In genomic region chr20:31663838-31664695, GRCh38 we compare ENCODE assay signal across 8 cellular contexts. TPM values are rescaled to one million over a fixed set of nuclear protein-coding genes. Genes with fewer than 3 reads are reported as not detected.
A peak's percentile ranks its signal among the peaks of the same experiment; 100 is the strongest.
DNase-seq lines count a peak whose midpoint lies in the region; ATAC-seq, FAIRE-seq and TF ChIP-seq lines count a peak whose summit lies in the region.

No MANE protein-coding gene starts in this region.

- H3K4me1 Mint-ChIP-seq in CD4-positive, alpha-beta T cell (ENCODE audit: low read depth): peaks cover 35% of the 10 kb centered on the region

- RAD21 ChIA-PET in GM12878 (lab: Charles Lee; ENCODE audit: unreplicated experiment): interaction anchor here (1.5 to 3.1 kb wide), 4 partner anchors 11 to 60 kb away, joined by 4 to 23 read pairs (median 10); no protein-coding TSS in a partner anchor

- H3K27me3 Mint-ChIP-seq in CD4-positive, alpha-beta T cell: no peaks in the 10 kb centered on the region

- H3K4me2 ChIP-seq in GM12878 (ENCODE audit: control insufficient read depth, insufficient read depth): no peak overlapping the region

- WGBS in GM12878 (ENCODE audit: insufficient coverage, insufficient replicate concordance, low lambda C conversion rate, missing lambda C conversion rate): 97% methylated on average over 11 of the region's 11 CpGs

- no peaks in the 10 kb centered on the region for H3K27me3 ChIP-seq in CD4-positive, alpha-beta T cell (ENCODE audit: control insufficient read depth, insufficient read depth, low read length)
- H3K27me3 ChIP-seq in GM12878 (replicated peaks in 1 of 2; ENCODE audit: control insufficient read depth in 2 of 2, insufficient read depth in 2 of 2, low read length in 1 of 2): no peaks in the 10 kb centered on the region
- no peaks in the 10 kb centered on the region for H3K27me3 ChIP-seq in muscle layer of duodenum (ENCODE audit: low read depth, low read length)

- intact Hi-C loops in CD4-positive, alpha-beta T cell (cut with DNase I, micrococcal nuclease): no loop called here
- intact Hi-C loops in GM12878 (cut with micrococcal nuclease; ENCODE audit: unreplicated experiment): no loop called here

- no peaks in the 10 kb centered on the region for H3K9me3 Mint-ChIP-seq in CD4-positive, alpha-beta T cell

- SMC1A ChIA-PET in GM12878 (lab: Charles Lee; ENCODE audit: uncharacterized antibody, unreplicated experiment): interaction anchor here (1.4 to 9.8 kb wide), 3 partner anchors 11 to 57 kb away, joined by 4 to 321 read pairs (median 5); partner anchors contain the start of gene BCL2L1

- H3K27ac ChIP-seq in CD4-positive, alpha-beta T cell (ENCODE audit: low read depth, low read length): peak overlapping the region; percentile 41
- H3K27ac ChIP-seq in GM12878 (ENCODE audit: control insufficient read depth, insufficient read depth) (no peak overlapping the region), muscle layer of duodenum (ENCODE audit: low read length) (peak overlapping the region; percentile 33)

- TF ChIP-seq EP300 in GM12878 (IDR thresholded peaks at IDR 0.05; ENCODE audit: borderline replicate concordance in 1 of 2, control insufficient read depth in 1 of 2, low read depth in 2 of 2, low read length in 2 of 2): no peak

- H3K36me3 ChIP-seq in GM12878 (ENCODE audit: control insufficient read depth in 2 of 2, insufficient read depth in 2 of 2, low read length in 1 of 2) (peaks cover 0 to 12% of the 10 kb centered on the region in 2 experiments; a peak in 2 of 4 replicates), muscle layer of duodenum (ENCODE audit: control insufficient read depth in 1 of 2, insufficient read depth in 2 of 2, low read length in 2 of 2) (peaks cover 6 to 19% of the 10 kb centered on the region in 2 donors)

- H3K27ac Mint-ChIP-seq in CD4-positive, alpha-beta T cell: peak overlapping the region; percentile 10

- POLR2A ChIA-PET in CD4-positive, alpha-beta T cell (lab: Charles Lee): interaction anchor here (1.8 to 4.9 kb wide), 2 partner anchors 59 to 60 kb away, joined by 5 to 114 read pairs; partner anchors contain the start of gene BCL2L1
- POLR2A ChIA-PET in GM12878 (lab: Charles Lee): interaction anchor here (0.8 to 1.5 kb wide), 3 partner anchors 11 to 60 kb away, joined by 3 to 4 read pairs (median 3); no protein-coding TSS in a partner anchor

- DNase-seq in CD4-positive, alpha-beta T cell: no peak
- DNase-seq in NCI-H1105 treated with DMSO at 0.1 percent for 48 hours (lab: John Stamatoyannopoulos, UW) (peak; percentile 63), GM12878 (ENCODE audit: low read depth, low spot score) (no peak), NOMO-1 treated with dmso at 0.1 percent for 144 hours (lab: John Stamatoyannopoulos, UW; ENCODE audit: unreplicated experiment) (no peak), DMS 273 treated with DMSO at 0.1 percent for 48 hours (lab: John Stamatoyannopoulos, UW) (no peak)

- H3K9ac ChIP-seq in GM12878 (ENCODE audit: control insufficient read depth, insufficient read depth, low read length): no peak overlapping the region

- no peak overlapping the region for H3K4me3 Mint-ChIP-seq in CD4-positive, alpha-beta T cell

- no peaks in the 10 kb centered on the region for H3K9me3 ChIP-seq in CD4-positive, alpha-beta T cell (ENCODE audit: control insufficient read depth, low read length)
- H3K9me3 ChIP-seq in GM12878 (replicated peaks; ENCODE audit: control insufficient read depth, insufficient read depth, low read length): no peaks in the 10 kb centered on the region
- no peaks in the 10 kb centered on the region for H3K9me3 ChIP-seq in muscle layer of duodenum (ENCODE audit: control insufficient read depth in 1 of 2, low read length in 2 of 2)

- H3K36me3 Mint-ChIP-seq in CD4-positive, alpha-beta T cell (ENCODE audit: low read depth): peaks cover 16% of the 10 kb centered on the region

- CTCF ChIA-PET in CD4-positive, alpha-beta T cell (lab: Charles Lee): interaction anchor here (7.3 kb wide), 1 partner anchor 58 kb away, joined by 197 read pairs; the partner anchor contains the start of gene BCL2L1
- CTCF ChIA-PET in GM12878 (lab: Yijun Ruan, JAX): interaction anchor here (0.8 to 7.3 kb wide), 8 partner anchors 10 to 55 kb away, joined by 3 to 531 read pairs (median 3); partner anchors contain the start of gene BCL2L1

- TF ChIP-seq RAD21 in GM12878 (IDR thresholded peaks at IDR 0.05; ENCODE audit: insufficient read depth, low read depth, low read length): no peak

- no TSS peak for BruUV-seq in GM12878 (replicated peaks; lab: Mats Ljungman, UMichigan)

- no peak for TF ChIP-seq CTCF in CD4-positive, alpha-beta T cell (IDR thresholded peaks at IDR 0.05)
- no peak for TF ChIP-seq CTCF in GM12878 (IDR thresholded peaks at IDR 0.05 in 2 of 3, conservative IDR thresholded peaks at IDR 0.05 in 1 of 3; ENCODE audit: control insufficient read depth in 2 of 3, extremely low read depth in 1 of 3, insufficient read depth in 1 of 3, low read depth in 3 of 3, low read length in 3 of 3)

- H3K4me1 ChIP-seq in GM12878 (ENCODE audit: control insufficient read depth, insufficient read depth, low read length) (peaks cover 3% of the 10 kb centered on the region; the same call in 1 of the 2 replicates), muscle layer of duodenum (ENCODE audit: control insufficient read depth in 1 of 2, insufficient read depth in 2 of 2, low read length in 2 of 2) (peaks cover 17 to 45% of the 10 kb centered on the region in 2 donors)

- no peak overlapping the region for H2AFZ ChIP-seq in GM12878 (ENCODE audit: control insufficient read depth, low read depth, low read length)

- H3K4me3 ChIP-seq in GM12878 (no peak overlapping the region), muscle layer of duodenum (ENCODE audit: low read depth in 1 of 2, low read length in 2 of 2) (no peak overlapping the region)

- H4K20me1 ChIP-seq in GM12878 (ENCODE audit: control insufficient read depth, insufficient read depth): no peaks in the 10 kb centered on the region

- FAIRE-seq in GM12878 (lab: Jason Lieb, UNC): no peak

- in situ Hi-C loops in GM12878 (cut with MboI): loop anchor here (5.0 kb wide), 1 partner anchor 58 kb away; the partner anchor contains the start of gene BCL2L1

- no peak for ATAC-seq in CD4-positive, alpha-beta T cell (ENCODE audit: poor library complexity)
- no peak for ATAC-seq in GM12878
- no peak for ATAC-seq in GM21786 (IDR thresholded peaks at IDR 0.05; ENCODE audit: unreplicated experiment)
- ATAC-seq in HG02870 (IDR thresholded peaks at IDR 0.05; ENCODE audit: unreplicated experiment): no peak

- H3K79me2 ChIP-seq in GM12878 (ENCODE audit: control insufficient read depth, insufficient read depth, low read length): no peaks in the 10 kb centered on the region

- TF ChIP-seq POLR2A in GM12878 (IDR thresholded peaks at IDR 0.05; ENCODE audit: low read depth, low read length): no peak; the same call in 1 of the 2 replicates

RNA-seq across cellular contexts. Expression of gene COX4I2, which starts 26.4 kb away (rescaled TPM):
- total RNA-seq in CD4-positive, alpha-beta T cell: not detected
- total RNA-seq in GM12878 (2013; cell fraction: nucleolus; rRNA removed): not detected in 2 replicates
- not detected in 2 replicates for total RNA-seq in GM12878 (2014; rRNA removed)
- not detected in 2 replicates for total RNA-seq in GM12878 (2014; rRNA removed; fragmentation: Illumina TruSeq; extraction: Trizol)
- total RNA-seq in GM12878 (2021): not detected in 2 replicates
- polyA plus RNA-seq in GM12878 (2011; ENCODE audit: low read depth): not detected
- not detected in 2 replicates for polyA plus RNA-seq in GM12878 (2011; rRNA removed)
- polyA plus RNA-seq in GM12878 (2011; cell fraction: cytosol; rRNA removed): 0.12 and 0.19 TPM in 2 replicates
- polyA plus RNA-seq in GM12878 (2011; cell fraction: nucleus; rRNA removed): not detected in 2 replicates
- 0.25 and 0.34 TPM in 2 replicates for polyA plus RNA-seq in GM12878 (2012)
- not detected in 2 replicates for polyA plus RNA-seq in GM12878 (2014; fragmentation: Illumina TruSeq; extraction: Trizol)
- not detected for polyA plus RNA-seq in GM12878 (2014; fragmentation: Nextera tagmentation; extraction: Ambion mirVana)
- 0.34 TPM in 1 of 2 replicates, not detected in the other for polyA plus RNA-seq in GM12878 (2014; rRNA removed)
- not detected for polyA plus RNA-seq in GM12878 (2016; fragmentation: Nextera tagmentation; extraction: Ambion mirVana)
- polyA minus RNA-seq in GM12878 (2011; rRNA and poly(A)+ RNA removed): not detected in 2 replicates
- not detected in 2 replicates for polyA minus RNA-seq in GM12878 (2011; cell fraction: cytosol; rRNA and poly(A)+ RNA removed)
- polyA minus RNA-seq in GM12878 (2011; cell fraction: nucleus; rRNA and poly(A)+ RNA removed): not detected in 2 replicates

RNA-seq across cellular contexts. Expression of gene BCL2L1, which starts 58.6 kb away (rescaled TPM):
- 10 to 100 TPM; 11.8 to 11.9 TPM for total RNA-seq in CD4-positive, alpha-beta T cell
- 61.4 and 67.7 TPM in 2 replicates for total RNA-seq in GM12878 (2013; cell fraction: nucleolus; rRNA removed)
- total RNA-seq in GM12878 (2014; rRNA removed): 61.7 and 67.5 TPM in 2 replicates
- total RNA-seq in GM12878 (2014; rRNA removed; fragmentation: Illumina TruSeq; extraction: Trizol): 38.6 and 39.0 TPM in 2 replicates
- 55.1 and 60.0 TPM in 2 replicates for total RNA-seq in GM12878 (2021)
- polyA plus RNA-seq in GM12878 (2011; ENCODE audit: low read depth): 13.0 TPM
- polyA plus RNA-seq in GM12878 (2011; rRNA removed): 34.0 and 48.0 TPM in 2 replicates
- 40.9 and 48.0 TPM in 2 replicates for polyA plus RNA-seq in GM12878 (2011; cell fraction: cytosol; rRNA removed)
- polyA plus RNA-seq in GM12878 (2011; cell fraction: nucleus; rRNA removed): 27.0 and 32.1 TPM in 2 replicates
- 22.9 and 26.3 TPM in 2 replicates for polyA plus RNA-seq in GM12878 (2012)
- 45.0 and 59.3 TPM in 2 replicates for polyA plus RNA-seq in GM12878 (2014; fragmentation: Illumina TruSeq; extraction: Trizol)
- 1 to 10 TPM in 1 of 2 experiments, under 1 TPM in 1; 0.63 to 3.4 TPM for polyA plus RNA-seq in GM12878 (2014; fragmentation: Nextera tagmentation; extraction: Ambion mirVana)
- polyA plus RNA-seq in GM12878 (2014; rRNA removed): 64.1 and 67.7 TPM in 2 replicates
- 10 to 100 TPM; 36.1 to 39.3 TPM for polyA plus RNA-seq in GM12878 (2016; fragmentation: Nextera tagmentation; extraction: Ambion mirVana)
- polyA minus RNA-seq in GM12878 (2011; rRNA and poly(A)+ RNA removed): 28.4 and 43.1 TPM in 2 replicates
- polyA minus RNA-seq in GM12878 (2011; cell fraction: cytosol; rRNA and poly(A)+ RNA removed): 10.7 and 12.1 TPM in 2 replicates
- polyA minus RNA-seq in GM12878 (2011; cell fraction: nucleus; rRNA and poly(A)+ RNA removed): 28.4 and 41.5 TPM in 2 replicates

RNA-seq across cellular contexts. Expression of gene ID1, which starts 59.0 kb away (rescaled TPM):
- 10 to 100 TPM; 22.8 to 24.2 TPM for total RNA-seq in CD4-positive, alpha-beta T cell
- 0.56 and 1.1 TPM in 2 replicates for total RNA-seq in GM12878 (2013; cell fraction: nucleolus; rRNA removed)
- total RNA-seq in GM12878 (2014; rRNA removed): 0.38 and 0.56 TPM in 2 replicates
- 0.13 and 0.14 TPM in 2 replicates for total RNA-seq in GM12878 (2014; rRNA removed; fragmentation: Illumina TruSeq; extraction: Trizol)
- total RNA-seq in GM12878 (2021): 0.49 and 1.0 TPM in 2 replicates
- polyA plus RNA-seq in GM12878 (2011; ENCODE audit: low read depth): not detected
- polyA plus RNA-seq in GM12878 (2011; rRNA removed): 0.31 TPM in 1 of 2 replicates, not detected in the other
- polyA plus RNA-seq in GM12878 (2011; cell fraction: cytosol; rRNA removed): 1.1 and 1.2 TPM in 2 replicates
- polyA plus RNA-seq in GM12878 (2011; cell fraction: nucleus; rRNA removed): 1.2 and 1.7 TPM in 2 replicates
- 0.15 and 0.21 TPM in 2 replicates for polyA plus RNA-seq in GM12878 (2012)
- polyA plus RNA-seq in GM12878 (2014; fragmentation: Illumina TruSeq; extraction: Trizol): not detected in 2 replicates
- polyA plus RNA-seq in GM12878 (2014; fragmentation: Nextera tagmentation; extraction: Ambion mirVana): under 1 TPM in 1 of 2 experiments, not detected in 1; 0.09 TPM
- polyA plus RNA-seq in GM12878 (2014; rRNA removed): 0.46 and 0.71 TPM in 2 replicates
- polyA plus RNA-seq in GM12878 (2016; fragmentation: Nextera tagmentation; extraction: Ambion mirVana): 1 to 10 TPM in 1 of 2 experiments, under 1 TPM in 1; 0.87 to 1.3 TPM
- 0.62 TPM in 1 of 2 replicates, not detected in the other for polyA minus RNA-seq in GM12878 (2011; rRNA and poly(A)+ RNA removed)
- 8.9 and 10.8 TPM in 2 replicates for polyA minus RNA-seq in GM12878 (2011; cell fraction: cytosol; rRNA and poly(A)+ RNA removed)
- polyA minus RNA-seq in GM12878 (2011; cell fraction: nucleus; rRNA and poly(A)+ RNA removed): 1.7 and 4.2 TPM in 2 replicates

Comparison
In these comparisons a context has a peak if more than half of its experiments do, and no peak if none do; other contexts are left out.
1. RNA of gene ID1, which starts 59.0 kb away (total RNA-seq): 22.8 to 24.2 TPM in CD4-positive, alpha-beta T cell; 0.13 to 1.1 TPM in GM12878; every median in the first group is over 10 times any median in the second.